ENCODE assay signal across 8 cellular contexts in the genomic region with DNA sequence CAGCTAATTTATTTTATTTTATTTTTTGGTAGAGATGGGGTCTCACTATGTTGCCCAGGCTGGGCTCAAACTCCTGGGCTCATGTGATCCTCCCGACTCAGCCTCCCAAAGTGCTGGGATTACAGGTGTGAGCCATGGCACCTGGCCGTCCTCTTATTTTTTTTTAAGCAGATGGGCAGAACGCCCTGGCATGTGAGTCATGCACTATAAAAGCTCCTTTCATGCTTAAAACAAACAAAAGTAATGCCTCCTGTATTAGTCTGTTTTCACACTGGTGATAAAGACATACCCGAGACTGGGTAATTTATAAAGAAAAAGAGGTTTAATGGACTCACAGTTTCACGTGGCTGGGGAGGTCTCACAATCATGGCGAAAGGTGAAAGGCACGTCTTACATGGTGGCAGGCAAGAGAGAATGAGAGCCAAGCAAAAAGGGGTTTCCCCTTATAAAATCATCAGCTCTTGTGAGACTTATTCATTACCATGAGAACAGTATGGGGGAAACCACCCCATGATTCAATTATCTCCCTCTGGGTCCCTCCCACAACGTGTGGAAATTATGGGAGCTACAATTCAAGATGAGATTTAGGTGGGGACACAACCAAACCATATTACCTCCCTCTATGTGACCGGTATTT. TPM values are rescaled to one million over a fixed set of nuclear protein-coding genes. Genes with fewer than 3 reads are reported as not detected.
DNase-seq lines count a peak whose midpoint lies in the region; ATAC-seq, FAIRE-seq and TF ChIP-seq lines count a peak whose summit lies in the region.
"Not testable (repeated sequence)": the region's sequence is repeated elsewhere in the genome, so short reads cannot be mapped to it uniquely, and the experiment has no call there.

No MANE protein-coding gene starts in this region.

- H4K20me1 ChIP-seq in keratinocyte (ENCODE audit: control insufficient read depth, extremely low read depth, insufficient read depth, low read length); neural progenitor cell (ENCODE audit: low read depth): not testable (repeated sequence)

- peak overlapping the region; percentile 81 for H3K27ac Mint-ChIP-seq in neural progenitor cell

- H2AFZ ChIP-seq in keratinocyte (ENCODE audit: control insufficient read depth, low read length); neural progenitor cell (replicated peaks): not testable (repeated sequence)

- H3K27me3 ChIP-seq in bronchial epithelial cell (ENCODE audit: control insufficient read depth, insufficient read depth, low read length); keratinocyte (ENCODE audit: control insufficient read depth, extremely low read depth, insufficient read depth, low read length); neural progenitor cell: not testable (repeated sequence)

- H3K9ac ChIP-seq in keratinocyte (ENCODE audit: control insufficient read depth, extremely low read depth, insufficient read depth, low read length); neural progenitor cell: not testable (repeated sequence)

- not testable (repeated sequence) for H3K27ac ChIP-seq in keratinocyte (ENCODE audit: control insufficient read depth, insufficient read depth, low read length); neural progenitor cell

- not testable (repeated sequence) for H3K79me2 ChIP-seq in keratinocyte (ENCODE audit: control insufficient read depth, insufficient read depth, low read length); neural progenitor cell (ENCODE audit: low read depth)

- TF ChIP-seq CTCF in bronchial epithelial cell (IDR thresholded peaks at IDR 0.05; ENCODE audit: insufficient read depth, low read length, severe bottlenecking); keratinocyte (optimal IDR thresholded peaks at IDR 0.05 in 1 of 3, IDR thresholded peaks at IDR 0.05 in 1 of 3, conservative IDR thresholded peaks at IDR 0.05 in 1 of 3; ENCODE audit: extremely low read depth in 1 of 3, insufficient read depth in 2 of 3, low read length in 3 of 3); neural progenitor cell (IDR thresholded peaks at IDR 0.05): not testable (repeated sequence)

- H3K9me3 Mint-ChIP-seq in activated T-cell treated with anti-CD3 and anti-CD28 coated beads, Interleukin-2, amount 50 U/mL, for 4 hours; neural progenitor cell: not testable (repeated sequence)

- not testable (repeated sequence) for H3K9me1 ChIP-seq in keratinocyte (ENCODE audit: control insufficient read depth, extremely low read depth, insufficient read depth, low read length)

- H3K4me1 ChIP-seq in keratinocyte (ENCODE audit: control insufficient read depth, extremely low read depth, insufficient read depth, low read length); neural progenitor cell: not testable (repeated sequence)

- not testable (repeated sequence) for H3K36me3 ChIP-seq in bronchial epithelial cell (ENCODE audit: control insufficient read depth, insufficient read depth, low read length); keratinocyte (ENCODE audit: control insufficient read depth in 2 of 2, extremely low read depth in 1 of 2, insufficient read depth in 2 of 2, low read length in 2 of 2); neural progenitor cell

- ATAC-seq in activated T-cell treated with anti-CD3 and anti-CD28 coated beads, Interleukin-2, amount 50 U/mL, for 4 hours: peak; percentile 52 to 55

- FAIRE-seq in bronchial epithelial cell (lab: Jason Lieb, UNC); keratinocyte (lab: Jason Lieb, UNC); urothelium cell line (lab: Jason Lieb, UNC): not testable (repeated sequence)

- H3K4me3 ChIP-seq in bronchial epithelial cell (ENCODE audit: low read depth, low read length); keratinocyte (ENCODE audit: control insufficient read depth in 2 of 3, extremely low read depth in 1 of 3, insufficient read depth in 2 of 3, low read depth in 1 of 3, low read length in 3 of 3); neural progenitor cell: not testable (repeated sequence)

- not testable (repeated sequence) for H3K9me3 ChIP-seq in keratinocyte (ENCODE audit: control insufficient read depth, low read depth, low read length); neural progenitor cell (ENCODE audit: low read depth)

- DNase-seq in DMS53 treated with DMSO at 0.1 percent for 48 hours (lab: John Stamatoyannopoulos, UW; ENCODE audit: unreplicated experiment) (peak; percentile 17), LoVo (ENCODE audit: low spot score) (peak; percentile 32), SW480 (ENCODE audit: low spot score) (peak; percentile 44), bronchial epithelial cell (ENCODE audit: low read depth) (peak; percentile 72), keratinocyte (ENCODE audit: low read depth, low spot score) (peak; percentile 40), urothelium cell line (ENCODE audit: low spot score) (peak; percentile 28)
- DNase-seq in activated T-cell treated with anti-CD3 and anti-CD28 coated beads, Interleukin-2, amount 50 U/mL, for 4 hours; neural progenitor cell (ENCODE audit: low spot score): not testable (repeated sequence)

- H3K4me1 Mint-ChIP-seq in activated T-cell treated with anti-CD3 and anti-CD28 coated beads, Interleukin-2, amount 50 U/mL, for 4 hours (ENCODE audit: low read depth); neural progenitor cell: not testable (repeated sequence)

- H3F3A ChIP-seq in neural progenitor cell (ENCODE audit: low read depth): not testable (repeated sequence)

- H3K4me2 ChIP-seq in keratinocyte (ENCODE audit: control insufficient read depth, extremely low read depth, insufficient read depth, low read depth, low read length); neural progenitor cell: not testable (repeated sequence)

- not testable (repeated sequence) for H3K36me3 Mint-ChIP-seq in activated T-cell treated with anti-CD3 and anti-CD28 coated beads, Interleukin-2, amount 50 U/mL, for 4 hours (ENCODE audit: insufficient read depth); neural progenitor cell

- H3K4me3 Mint-ChIP-seq in activated T-cell treated with anti-CD3 and anti-CD28 coated beads, Interleukin-2, amount 50 U/mL, for 4 hours; neural progenitor cell: not testable (repeated sequence)

- H3K27me3 Mint-ChIP-seq in activated T-cell treated with anti-CD3 and anti-CD28 coated beads, Interleukin-2, amount 50 U/mL, for 4 hours (ENCODE audit: low read depth); neural progenitor cell (ENCODE audit: insufficient read depth, low read depth): not testable (repeated sequence)

- dilution Hi-C loops in keratinocyte (cut with MboI; ENCODE audit: extremely low pct_ligation_motif_present, low sequenced_read_pairs): not testable (repeated sequence)

RNA-seq across cellular contexts. Expression of a gene that starts 12.3 kb away (rescaled TPM):
- total RNA-seq in activated T-cell treated with anti-CD3 and anti-CD28 coated beads, Interleukin-2, amount 50 U/mL, for 4 hours: under 1 TPM in 2 of 3 donors, not detected in 1; 0.18 to 0.37 TPM
- total RNA-seq in bronchial epithelial cell (0.53 and 1.9 TPM in 2 replicates), neural progenitor cell (ENCODE audit: low replicate concordance) (16.3 and 36.8 TPM in 2 replicates)
- 0.35 to 1.3 TPM (median 0.38 TPM) in 3 replicates for polyA plus RNA-seq in keratinocyte
- 0.42 TPM for polyA plus RNA-seq in keratinocyte (2011; ENCODE audit: low read depth)
- polyA plus RNA-seq in keratinocyte (2011; cell fraction: cytosol; rRNA removed): 0.40 TPM in 2 replicates
- 1.4 and 2.1 TPM in 2 replicates for polyA plus RNA-seq in keratinocyte (2011; cell fraction: nucleus; rRNA removed)
- polyA plus RNA-seq in keratinocyte (2012; ENCODE audit: low replicate concordance): 0.37 and 0.54 TPM in 2 replicates
- 0.53 to 3.2 TPM (median 0.77 TPM) in 3 replicates for polyA minus RNA-seq in keratinocyte
- polyA minus RNA-seq in keratinocyte (2011; cell fraction: cytosol; rRNA and poly(A)+ RNA removed): not detected
- 1.3 and 1.4 TPM in 2 replicates for polyA minus RNA-seq in keratinocyte (2011; cell fraction: nucleus; rRNA and poly(A)+ RNA removed)
